In the genomic region with DNA sequence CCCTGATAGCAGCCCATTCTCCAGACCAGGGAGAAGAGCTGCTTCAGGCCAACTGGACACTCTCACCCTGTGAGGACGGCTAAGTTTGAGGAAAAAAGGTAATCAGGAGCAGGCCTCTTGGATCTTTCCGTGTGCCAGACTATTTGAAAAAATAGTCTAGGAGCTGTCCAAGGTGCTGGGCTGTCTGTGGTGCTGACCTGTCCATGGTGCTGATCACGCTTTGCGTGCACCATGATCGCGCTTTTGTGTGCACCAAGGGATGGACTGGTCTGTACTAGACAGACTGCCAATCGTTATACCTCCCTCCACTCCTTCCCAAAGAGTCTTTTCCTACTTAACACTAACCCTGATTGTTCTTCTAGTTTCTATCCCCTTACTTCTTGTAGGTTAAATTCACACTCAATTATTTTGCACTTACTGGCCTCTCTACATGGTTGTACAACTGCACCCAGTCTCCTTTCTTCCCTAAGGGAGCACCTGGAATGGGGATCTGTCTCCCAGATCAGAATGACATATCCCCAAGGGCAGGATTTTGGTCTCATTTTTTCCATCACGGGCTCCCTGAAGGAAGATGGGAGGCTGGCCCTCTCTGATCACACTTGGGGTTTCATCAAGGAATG, we compare ENCODE assay signal across 9 cellular contexts.
DNase-seq lines count a peak whose midpoint lies in the region; ATAC-seq, FAIRE-seq and TF ChIP-seq lines count a peak whose summit lies in the region.
"Had no signal": no experiment of that assay in that cellular context is flagged by ENCODE, and none has a peak within 500 bp of the region (broad histone marks: within the 10 kb centered on the region; RNA-seq: fewer than 3 reads in every experiment).

No MANE protein-coding gene starts in this region.

- no TSS peak for BruUV-seq in HepG2 (replicated peaks; lab: Mats Ljungman, UMichigan)

- H3K27ac ChIP-seq in CD4-positive, alpha-beta memory T cell (ENCODE audit: low read depth, low read length), result no peak overlapping the region
- H3K27ac ChIP-seq in adrenal gland (no peak overlapping the region), HepG2 (ENCODE audit: extremely low read length, insufficient read depth, low read length) (no peak overlapping the region), tibial artery (no peak overlapping the region)

- peaks cover 0 to 6% (median 2%) of the 10 kb centered on the region in 8 donors for H3K9me3 Mint-ChIP-seq in CD4-positive, alpha-beta memory T cell
- peaks cover 4% of the 10 kb centered on the region for H3K9me3 Mint-ChIP-seq in glutamatergic neuron (ENCODE audit: unreplicated experiment)

- TF ChIP-seq POLR2A in adrenal gland (IDR thresholded peaks at IDR 0.05) (no peak), HepG2 (IDR thresholded peaks at IDR 0.05; ENCODE audit: insufficient read depth in 1 of 2, low read depth in 2 of 2, low read length in 2 of 2) (no peak)

- H3K27ac Mint-ChIP-seq in CD4-positive, alpha-beta memory T cell, result no peak overlapping the region
- H3K27ac Mint-ChIP-seq in glutamatergic neuron (ENCODE audit: unreplicated experiment), result no peak overlapping the region
- H3K27ac Mint-ChIP-seq: activated naive CD4-positive, alpha-beta T cell treated with anti-CD3 and anti-CD28 coated beads, Interleukin-2, amount 50 U/mL, for 24 hours had no signal

- H4K20me1 ChIP-seq in HepG2 (ENCODE audit: insufficient read depth, low read length), result peaks cover 3% of the 10 kb centered on the region; the same call in 1 of the 2 replicates

- H3K9ac ChIP-seq in HepG2 (ENCODE audit: insufficient read depth, low read depth, low read length), result no peak overlapping the region

- FAIRE-seq in HepG2 (lab: Jason Lieb, UNC), result no peak

- in situ Hi-C loops in HepG2 (cut with HindIII; ENCODE audit: extremely low pct_ligation_motif_present, low pct_unique_long_range_greater_than_20kb), result no loop called here

- H3K27me3 ChIP-seq in CD4-positive, alpha-beta memory T cell (ENCODE audit: insufficient read depth, low read length), result no peaks in the 10 kb centered on the region
- H3K27me3 ChIP-seq in adrenal gland (peaks cover 8% of the 10 kb centered on the region), HepG2 (ENCODE audit: control insufficient read depth in 1 of 2, insufficient read depth in 2 of 2, low read length in 2 of 2) (peaks cover 0 to 1% of the 10 kb centered on the region in 2 experiments; a peak in 3 of 5 replicates), tibial artery (peaks cover 0 to 44% of the 10 kb centered on the region in 2 donors)

- H3K9me3 ChIP-seq in CD4-positive, alpha-beta memory T cell (ENCODE audit: control insufficient read depth in 1 of 2, low read length in 2 of 2), result no peaks in the 10 kb centered on the region
- H3K9me3 ChIP-seq in adrenal gland (replicated peaks in 1 of 3) (no peaks in the 10 kb centered on the region), HepG2 (ENCODE audit: low read length) (no peaks in the 10 kb centered on the region), tibial artery (no peaks in the 10 kb centered on the region)

- ATAC-seq in HepG2, result peak; percentile 22; the same call in 1 of the 3 replicates
- no peak for ATAC-seq in GM21528 (IDR thresholded peaks at IDR 0.05; ENCODE audit: low FRiP score, unreplicated experiment)
- ATAC-seq in GM21526 (IDR thresholded peaks at IDR 0.05; ENCODE audit: low FRiP score, unreplicated experiment), result no peak

- WGBS in adrenal gland, 4 donors, result 17 to 30% (median 19%) methylated on average over 8 of the region's 8 CpGs
- 6% methylated on average over 8 of the region's 8 CpGs for WGBS in HepG2 (ENCODE audit: low lambda C conversion rate)

- TF ChIP-seq CTCF in adrenal gland (IDR thresholded peaks at IDR 0.05) (no peak), HepG2 (CRISPR knock-in tag; IDR thresholded peaks at IDR 0.05) (0 out of 2 replicates have a peak, but pooled peaks have one; percentile 9), tibial artery (IDR thresholded peaks at IDR 0.05) (no peak), glutamatergic neuron (IDR thresholded peaks at IDR 0.05; ENCODE audit: partially characterized antibody, unreplicated experiment) (no peak)

- CTCF ChIA-PET in CD4-positive, alpha-beta memory T cell (lab: Charles Lee; ENCODE audit: partially characterized antibody), result no interaction called here
- CTCF ChIA-PET in HepG2 (lab: Yijun Ruan, JAX; ENCODE audit: low intra/inter-chr PET ratio, low total read pairs), result no interaction called here

- H2AFZ ChIP-seq in HepG2 (ENCODE audit: low read length), result no peak overlapping the region

- no peak overlapping the region for H3K4me2 ChIP-seq in HepG2 (ENCODE audit: low read depth, low read length)

- no peaks in the 10 kb centered on the region for H3K36me3 Mint-ChIP-seq in CD4-positive, alpha-beta memory T cell
- H3K36me3 Mint-ChIP-seq in glutamatergic neuron (ENCODE audit: unreplicated experiment), result peaks cover 10% of the 10 kb centered on the region
- H3K36me3 Mint-ChIP-seq: activated naive CD4-positive, alpha-beta T cell treated with anti-CD3 and anti-CD28 coated beads, Interleukin-2, amount 50 U/mL, for 24 hours had no signal

- H3K4me1 Mint-ChIP-seq in CD4-positive, alpha-beta memory T cell, result no peaks in the 10 kb centered on the region
- H3K4me1 Mint-ChIP-seq in glutamatergic neuron (ENCODE audit: low read depth, unreplicated experiment), result peaks cover under 1% of the 10 kb centered on the region
- H3K4me1 Mint-ChIP-seq: activated naive CD4-positive, alpha-beta T cell treated with anti-CD3 and anti-CD28 coated beads, Interleukin-2, amount 50 U/mL, for 24 hours had no signal

- H3K4me3 ChIP-seq in CD4-positive, alpha-beta memory T cell (ENCODE audit: low read length in 2 of 2), result no peak overlapping the region
- H3K4me3 ChIP-seq in adrenal gland, result no peak overlapping the region
- H3K4me3 ChIP-seq in HepG2 (replicated peaks in 1 of 3; ENCODE audit: insufficient read depth in 1 of 3, low read depth in 2 of 3, low read length in 3 of 3), result no peak overlapping the region
- no peak overlapping the region for H3K4me3 ChIP-seq in tibial artery

- peaks cover 4 to 11% of the 10 kb centered on the region in 2 donors for H3K27me3 Mint-ChIP-seq in CD4-positive, alpha-beta memory T cell
- peaks cover 2% of the 10 kb centered on the region for H3K27me3 Mint-ChIP-seq in glutamatergic neuron (ENCODE audit: unreplicated experiment)

- intact Hi-C loops in CD4-positive, alpha-beta memory T cell (cut with micrococcal nuclease), result no loop called here
- intact Hi-C loops in adrenal gland (cut with DNase I), result no loop called here
- intact Hi-C loops in HepG2 (cut with micrococcal nuclease; ENCODE audit: unreplicated experiment), result no loop called here
- intact Hi-C loops in tibial artery (cut with DNase I; ENCODE audit: low total_unique reads), result no loop called here

- DNase-seq in CD4-positive, alpha-beta memory T cell, result peak in 3 of 5 donors; percentile 2 to 6 (median 5)
- peak; percentile 34 for DNase-seq in KG1 (lab: John Stamatoyannopoulos, UW)
- peak; percentile 33 to 69 (median 56) for DNase-seq in adrenal gland
- peak; percentile 21 for DNase-seq in HepG2 (ENCODE audit: low spot score)
- no peak for DNase-seq in tibial artery
- DNase-seq in glutamatergic neuron, result no peak

- peak; percentile 34; the same call in 1 of the 2 replicates for TF ChIP-seq RAD21 in HepG2 (CRISPR knock-in tag; IDR thresholded peaks at IDR 0.05)

- POLR2A ChIA-PET in CD4-positive, alpha-beta memory T cell (lab: Charles Lee; ENCODE audit: partially characterized antibody), result no interaction called here
- POLR2A ChIA-PET in HepG2 (lab: Yijun Ruan, JAX), result no interaction called here

- no peaks in the 10 kb centered on the region for H3K4me1 ChIP-seq in CD4-positive, alpha-beta memory T cell (ENCODE audit: insufficient read depth, low read length)
- H3K4me1 ChIP-seq in adrenal gland (replicated peaks in 1 of 2), result no peaks in the 10 kb centered on the region
- no peaks in the 10 kb centered on the region for H3K4me1 ChIP-seq in HepG2 (ENCODE audit: insufficient read depth, low read length)
- peaks cover 0 to 5% (median 0%) of the 10 kb centered on the region in 4 donors for H3K4me1 ChIP-seq in tibial artery

- no peaks in the 10 kb centered on the region for H3K36me3 ChIP-seq in CD4-positive, alpha-beta memory T cell (ENCODE audit: insufficient read depth, low read length)
- H3K36me3 ChIP-seq in adrenal gland (replicated peaks in 1 of 2), result no peaks in the 10 kb centered on the region
- no peaks in the 10 kb centered on the region for H3K36me3 ChIP-seq in HepG2 (replicated peaks in 1 of 2; ENCODE audit: control insufficient read depth in 1 of 2, insufficient read depth in 2 of 2, low read length in 2 of 2)
- no peaks in the 10 kb centered on the region for H3K36me3 ChIP-seq in tibial artery

- H3K4me3 Mint-ChIP-seq in CD4-positive, alpha-beta memory T cell, result no peak overlapping the region
- no peak overlapping the region for H3K4me3 Mint-ChIP-seq in glutamatergic neuron (ENCODE audit: unreplicated experiment)
- H3K4me3 Mint-ChIP-seq: activated naive CD4-positive, alpha-beta T cell treated with anti-CD3 and anti-CD28 coated beads, Interleukin-2, amount 50 U/mL, for 24 hours had no signal

- no peak for TF ChIP-seq EP300 in HepG2 (IDR thresholded peaks at IDR 0.05; ENCODE audit: low read depth in 2 of 2, low read length in 2 of 2)
- peak; percentile 91 for TF ChIP-seq EP300 in HepG2 (CRISPR knock-in tag; IDR thresholded peaks at IDR 0.05; ENCODE audit: borderline replicate concordance)

- H3K79me2 ChIP-seq in HepG2 (ENCODE audit: insufficient read depth, low read length), result no peaks in the 10 kb centered on the region

TF ChIP-seq in HepG2, 621 proteins besides CTCF, POLR2A, EP300 and RAD21 (continues in another document):
- TF ChIP-seq SMARCE1 (IDR thresholded peaks at IDR 0.05; ENCODE audit: borderline replicate concordance) (no peak), ZFYVE20 (CRISPR knock-in tag; IDR thresholded peaks at IDR 0.05; ENCODE audit: borderline replicate concordance, low read depth) (peak; percentile 100), PRPF4 (IDR thresholded peaks at IDR 0.05; ENCODE audit: low read depth, low read length, poor library complexity, severe bottlenecking) (no peak), MAZ (IDR thresholded peaks at IDR 0.05; ENCODE audit: borderline replicate concordance, low read depth, low read length) (no peak), MAZ (CRISPR knock-in tag; IDR thresholded peaks at IDR 0.05; ENCODE audit: low read depth) (peak; percentile 100), ELF4 (CRISPR knock-in tag; IDR thresholded peaks at IDR 0.05; ENCODE audit: borderline replicate concordance) (peak; percentile 100), ZNF496 (CRISPR knock-in tag; IDR thresholded peaks at IDR 0.05; ENCODE audit: insufficient replicate concordance) (peak; percentile 93), SP1 (IDR thresholded peaks at IDR 0.05) (no peak), SP1 (CRISPR knock-in tag; IDR thresholded peaks at IDR 0.05) (peak; percentile 86)

Comparison
In these comparisons a context has a peak if more than half of its experiments do, and no peak if none do; other contexts are left out.
1. DNase-seq: peak in CD4-positive, alpha-beta memory T cell (3 of 5), KG1 (single experiment), adrenal gland (7 of 7) and HepG2 (single experiment); none in tibial artery (0 of 2) and glutamatergic neuron (single experiment).